8 cellular contexts compared by ENCODE assay signal in genomic region chr10:16227674-16228073, GRCh38.
"Had no signal": no experiment of that assay in that cellular context is flagged by ENCODE, and none has a peak within 500 bp of the region (broad histone marks: within the 10 kb centered on the region; RNA-seq: fewer than 3 reads in every experiment).

No MANE protein-coding gene starts in this region.

- H3K4me3 ChIP-seq: GM12878 had no signal

- DNase-seq: GDM1, GF-D8 had no signal

- ATAC-seq: GM12878 had no signal

- FAIRE-seq: G401.6, GM12878, GM12891, GM12892, GM18507, GM19239 had no signal
